26 cellular contexts compared by ENCODE assay signal in the genomic region with DNA sequence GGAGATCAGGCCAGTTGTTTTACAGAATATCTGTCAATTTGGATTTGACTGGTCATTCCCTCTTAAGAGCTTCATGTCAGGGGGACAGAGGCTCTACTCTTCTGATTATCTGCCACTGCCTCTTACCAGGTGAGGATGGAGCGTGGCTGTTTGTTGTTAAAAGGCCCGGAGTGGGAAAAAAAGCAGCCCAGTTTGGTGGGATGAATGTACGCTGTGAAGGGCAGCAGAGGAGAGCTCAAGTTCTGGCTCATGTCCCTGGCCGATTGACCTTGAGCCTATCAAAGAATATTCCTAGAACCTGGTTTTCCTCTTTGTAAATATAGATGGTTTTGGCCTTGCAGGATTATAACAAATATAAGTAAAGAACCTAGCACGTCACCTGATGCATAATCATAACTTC.
"Had no signal": no experiment of that assay in that cellular context is flagged by ENCODE, and none has a peak within 500 bp of the region (broad histone marks: within the 10 kb centered on the region; RNA-seq: fewer than 3 reads in every experiment).

No MANE protein-coding gene starts in this region.

- H3K27me3 ChIP-seq: colonic mucosa, esophagus muscularis mucosa, foreskin keratinocyte, gastroesophageal sphincter, heart left ventricle, hepatocyte, ovary, right lobe of liver, suprapubic skin, transverse colon had no signal

- H3K4me1 Mint-ChIP-seq: stimulated activated naive CD8-positive, alpha-beta T cell treated with anti-CD3 and anti-CD28 coated beads, Interleukin-15, amount 100 ng/mL, for 72 hours had no signal

- DNase-seq: colonic mucosa; effector CD4-positive, alpha-beta T cell; foreskin keratinocyte; heart left ventricle; kidney glomerular epithelial cell; mesenchymal stem cell; naive thymus-derived CD8-positive, alpha-beta T cell; nephron progenitor cell; ovary; posterior cingulate gyrus; psoas muscle; right lobe of liver; stimulated activated CD4-positive, alpha-beta T cell treated with anti-CD3 and anti-CD28 coated beads, Interleukin-12 subunit alpha, Interleukin-12 subunit beta, amount 100 ng/mL, for 4 hours; stimulated activated CD4-positive, alpha-beta T cell treated with anti-CD3 and anti-CD28 coated beads, Interleukin-1b, Interleukin-23, amount 100 ng/mL, for 48 hours; stimulated activated CD4-positive, alpha-beta T cell treated with anti-CD3 and anti-CD28 coated beads, Interleukin-4, amount 100 ng/mL, for 1 hour; stimulated activated CD8-positive, alpha-beta memory T cell treated with anti-CD3 and anti-CD28 coated beads, Interleukin-4, amount 100 ng/mL, for 48 hours; stimulated activated naive CD4-positive, alpha-beta T cell; stimulated activated naive CD8-positive, alpha-beta T cell treated with anti-CD3 and anti-CD28 coated beads, Interleukin-15, amount 100 ng/mL, for 72 hours; transverse colon had no signal

- ATAC-seq: foreskin keratinocyte; naive thymus-derived CD8-positive, alpha-beta T cell; psoas muscle; stimulated activated naive CD8-positive, alpha-beta T cell treated with anti-CD3 and anti-CD28 coated beads, Interleukin-15, amount 100 ng/mL, for 72 hours had no signal

- H3K9me3 ChIP-seq: colonic mucosa, esophagus muscularis mucosa, gastroesophageal sphincter, heart left ventricle, ovary, psoas muscle, right lobe of liver, suprapubic skin, transverse colon had no signal

- H3K27ac ChIP-seq: colonic mucosa, epithelial cell of prostate, esophagus muscularis mucosa, foreskin keratinocyte, gastroesophageal sphincter, heart left ventricle, hepatocyte, ovary, psoas muscle, right lobe of liver, suprapubic skin, transverse colon had no signal

- H3K4me3 ChIP-seq: colonic mucosa, esophagus muscularis mucosa, gastroesophageal sphincter, heart left ventricle, hepatocyte, ovary, psoas muscle, right lobe of liver, smooth muscle cell, suprapubic skin, transverse colon had no signal

- H3K4me3 Mint-ChIP-seq: central memory CD8-positive, alpha-beta T cell; naive thymus-derived CD8-positive, alpha-beta T cell; nephron progenitor cell; stimulated activated naive CD8-positive, alpha-beta T cell treated with anti-CD3 and anti-CD28 coated beads, Interleukin-15, amount 100 ng/mL, for 72 hours had no signal

- H3K9me3 Mint-ChIP-seq: central memory CD8-positive, alpha-beta T cell; naive thymus-derived CD8-positive, alpha-beta T cell; nephron progenitor cell; stimulated activated naive CD8-positive, alpha-beta T cell treated with anti-CD3 and anti-CD28 coated beads, Interleukin-15, amount 100 ng/mL, for 72 hours had no signal

- H3K4me1 ChIP-seq: colonic mucosa, foreskin keratinocyte had no signal

- H3K36me3 Mint-ChIP-seq: naive thymus-derived CD8-positive, alpha-beta T cell had no signal

- H3K36me3 ChIP-seq: colonic mucosa, esophagus muscularis mucosa, gastroesophageal sphincter, heart left ventricle, ovary, right lobe of liver, suprapubic skin, transverse colon had no signal

- H3K27me3 Mint-ChIP-seq: stimulated activated naive CD8-positive, alpha-beta T cell treated with anti-CD3 and anti-CD28 coated beads, Interleukin-15, amount 100 ng/mL, for 72 hours had no signal

- H3K27ac Mint-ChIP-seq: naive thymus-derived CD8-positive, alpha-beta T cell; nephron progenitor cell; stimulated activated naive CD8-positive, alpha-beta T cell treated with anti-CD3 and anti-CD28 coated beads, Interleukin-15, amount 100 ng/mL, for 72 hours had no signal
